33 cellular contexts compared by ENCODE assay signal in genomic region chr3:185842241-185842640, GRCh38.
"Had no signal": no experiment of that assay in that cellular context is flagged by ENCODE, and none has a peak within 500 bp of the region (broad histone marks: within the 10 kb centered on the region; RNA-seq: fewer than 3 reads in every experiment).

No MANE protein-coding gene starts in this region.

- H3K9me3 ChIP-seq: MG63 had no signal

- H3K27me3 ChIP-seq: MG63 had no signal

- H3K4me2 ChIP-seq: KMS-11 had no signal

- H3K36me3 ChIP-seq: MG63 had no signal

- H3K27ac ChIP-seq: KMS-11 had no signal

- H3K4me3 ChIP-seq: MG63 had no signal

- DNase-seq: Karpas-422, Kasumi-1, MG63, MM.1S, NCI-H1048, NCI-H1092, NCI-H1092 treated with DMSO at 0.1 percent for 48 hours, NCI-H1105, NCI-H1105 treated with DMSO at 0.1 percent for 48 hours, NCI-H1417, NCI-H1417 treated with DMSO at 0.1 percent for 48 hours, NCI-H1436, NCI-H1436 treated with DMSO at 0.1 percent for 48 hours, NCI-H146, NCI-H1694, NCI-H1694 treated with DMSO at 0.1 percent for 48 hours, NCI-H187, NCI-H187 treated with DMSO at 0.1 percent for 48 hours, NCI-H1930, NCI-H2029, NCI-H2029 treated with DMSO at 0.1 percent for 48 hours, NCI-H2081, NCI-H2081 treated with DMSO at 0.1 percent for 48 hours, NCI-H2171, NCI-H2171 treated with DMSO at 0.1 percent for 48 hours, NCI-H2227 treated with DMSO at 0.1 percent for 48 hours, NCI-H226, NCI-H345, NCI-H446, NCI-H446 treated with DMSO at 0.1 percent for 48 hours, NCI-H510A, NCI-H510A treated with DMSO at 0.1 percent for 48 hours had no signal

- H3K9ac ChIP-seq: KMS-11 had no signal
